In genomic region chr3:1571736-1572135, GRCh38 we compare ENCODE assay signal across 6 cellular contexts.
"Had no signal": no experiment of that assay in that cellular context is flagged by ENCODE, and none has a peak within 500 bp of the region (broad histone marks: within the 10 kb centered on the region; RNA-seq: fewer than 3 reads in every experiment).

No MANE protein-coding gene starts in this region.

- H3K4me3 ChIP-seq: K562 had no signal

- DNase-seq: IMR-90, KBM-7, KG1 had no signal

- ATAC-seq: HepG2, K562 had no signal

- H3K27ac ChIP-seq: HL-60 had no signal
